Comparison of ENCODE assay signal across 8 cellular contexts in the genomic region with DNA sequence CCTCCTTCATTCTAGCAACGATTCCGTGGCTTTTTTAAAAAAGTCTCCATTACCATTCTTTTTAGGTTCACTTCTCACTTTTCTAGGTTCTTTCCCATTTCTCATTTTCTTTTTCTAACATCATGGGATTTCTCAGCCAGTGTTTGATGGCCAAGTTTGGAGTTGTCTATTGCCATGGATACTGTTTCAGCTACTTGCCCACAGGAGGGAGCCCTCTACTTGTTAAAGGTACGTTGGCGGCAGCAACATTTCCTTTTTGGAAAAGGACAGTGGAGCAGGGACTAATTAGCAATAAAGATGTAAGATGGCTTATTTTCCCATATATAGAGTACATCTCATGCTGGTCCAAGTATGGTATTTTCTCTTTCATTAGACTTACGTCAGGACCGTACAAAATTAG.
A peak's percentile ranks its signal among the peaks of the same experiment; 100 is the strongest.
DNase-seq lines count a peak whose midpoint lies in the region; ATAC-seq, FAIRE-seq and TF ChIP-seq lines count a peak whose summit lies in the region.

No MANE protein-coding gene starts in this region.

- no peak overlapping the region for H4K91ac ChIP-seq in IMR-90 (ENCODE audit: insufficient read depth, low read depth, low read length)

- no peaks in the 10 kb centered on the region for H3K79me1 ChIP-seq in IMR-90 (ENCODE audit: low read depth in 1 of 2, low read length in 2 of 2)

- dilution Hi-C loops in IMR-90 (cut with HindIII; ENCODE audit: low sequenced_read_pairs, unreplicated experiment) (no loop called here), keratinocyte (cut with MboI; ENCODE audit: extremely low pct_ligation_motif_present, low sequenced_read_pairs) (no loop called here)

- CTCF ChIA-PET in IMR-90 (lab: Yijun Ruan, JAX): no interaction called here

- H2BK5ac ChIP-seq in IMR-90 (ENCODE audit: low read depth, low read length, poor library complexity, severe bottlenecking): no peak overlapping the region

- no peak for TF ChIP-seq POLR2A in IMR-90 (IDR thresholded peaks at IDR 0.05; ENCODE audit: low read depth, low read length)
- TF ChIP-seq POLR2A in GM18505 (IDR thresholded peaks at IDR 0.05; ENCODE audit: borderline replicate concordance, extremely low read depth, insufficient read depth, insufficient read length): no peak

- no peak overlapping the region for H4K8ac ChIP-seq in IMR-90 (ENCODE audit: low read depth in 2 of 2, low read length in 2 of 2)

- in situ Hi-C loops in IMR-90 (cut with MboI; ENCODE audit: low sequenced_read_pairs): no loop called here

- WGBS in IMR-90 (ENCODE audit: extremely low coverage in 2 of 2, insufficient read length in 1 of 2), 2 experiments: no CpG with 5 or more reads among the region's 6 CpGs

- FAIRE-seq in keratinocyte (lab: Jason Lieb, UNC): no peak

- H2AK5ac ChIP-seq in IMR-90 (ENCODE audit: low read depth, low read length): no peak overlapping the region

- H3K4me2 ChIP-seq in IMR-90 (ENCODE audit: low read depth, low read length) (no peak overlapping the region), keratinocyte (ENCODE audit: control insufficient read depth, extremely low read depth, insufficient read depth, low read depth, low read length) (no peak overlapping the region)

- no peaks in the 10 kb centered on the region for H3K9me1 ChIP-seq in IMR-90 (ENCODE audit: insufficient read depth, low read length)
- H3K9me1 ChIP-seq in keratinocyte (ENCODE audit: control insufficient read depth, extremely low read depth, insufficient read depth, low read length): no peaks in the 10 kb centered on the region

- intact Hi-C loops in IMR-90 (cut with micrococcal nuclease): no loop called here

- H3K9me3 ChIP-seq in IMR-90 (ENCODE audit: control insufficient read depth, insufficient read depth, low read length) (peaks cover 2% of the 10 kb centered on the region; the same call in 1 of the 2 replicates), SK-N-MC (ENCODE audit: low read depth, low read length) (no peaks in the 10 kb centered on the region), keratinocyte (ENCODE audit: control insufficient read depth, low read depth, low read length) (no peaks in the 10 kb centered on the region)

- H3K14ac ChIP-seq in IMR-90 (replicated peaks; ENCODE audit: low read depth, low read length): no peak overlapping the region

- DNase-seq in CMK (ENCODE audit: low read depth) (peak; percentile 9), IMR-90 (no peak), SK-N-MC (ENCODE audit: low read depth, low spot score) (peak; percentile 47), keratinocyte (ENCODE audit: low read depth, low spot score) (no peak), NCI-H1436 (lab: John Stamatoyannopoulos, UW) (no peak), mesenteric fat pad (ENCODE audit: low spot score) (no peak)

- H3K27ac ChIP-seq in IMR-90 (ENCODE audit: insufficient read depth, low read length): no peak overlapping the region
- H3K27ac ChIP-seq in SK-N-MC: no peak overlapping the region
- no peak overlapping the region for H3K27ac ChIP-seq in keratinocyte (ENCODE audit: control insufficient read depth, insufficient read depth, low read length)

- TF ChIP-seq CTCF in IMR-90 (conservative IDR thresholded peaks at IDR 0.05; ENCODE audit: low read depth, low read length): peak; percentile 28; the same call in 1 of the 2 replicates
- TF ChIP-seq CTCF in keratinocyte (optimal IDR thresholded peaks at IDR 0.05 in 1 of 3, IDR thresholded peaks at IDR 0.05 in 1 of 3, conservative IDR thresholded peaks at IDR 0.05 in 1 of 3; ENCODE audit: extremely low read depth in 1 of 3, insufficient read depth in 2 of 3, low read length in 3 of 3): peak; percentile 24 to 68 (median 35)

- no peak overlapping the region for H2BK120ac ChIP-seq in IMR-90 (ENCODE audit: low read depth, low read length)

- H3K36me3 ChIP-seq in IMR-90 (ENCODE audit: control insufficient read depth, insufficient read depth, low read length) (no peaks in the 10 kb centered on the region), SK-N-MC (ENCODE audit: insufficient read depth, low read length) (no peaks in the 10 kb centered on the region), keratinocyte (ENCODE audit: control insufficient read depth in 2 of 2, extremely low read depth in 1 of 2, insufficient read depth in 2 of 2, low read length in 2 of 2) (no peaks in the 10 kb centered on the region)

- no peak overlapping the region for H2BK15ac ChIP-seq in IMR-90 (ENCODE audit: low read depth, low read length)

- H3K4me3 ChIP-seq in IMR-90 (ENCODE audit: insufficient read depth, low read depth, low read length) (no peak overlapping the region), SK-N-MC (no peak overlapping the region), keratinocyte (ENCODE audit: control insufficient read depth in 2 of 3, extremely low read depth in 1 of 3, insufficient read depth in 2 of 3, low read depth in 1 of 3, low read length in 3 of 3) (no peak overlapping the region)

- H3K18ac ChIP-seq in IMR-90 (ENCODE audit: low read depth, low read length): no peak overlapping the region

- H3K4me1 ChIP-seq in IMR-90 (ENCODE audit: control insufficient read depth, insufficient read depth, low read length) (no peaks in the 10 kb centered on the region), keratinocyte (ENCODE audit: control insufficient read depth, extremely low read depth, insufficient read depth, low read length) (no peaks in the 10 kb centered on the region)

- H2BK20ac ChIP-seq in IMR-90 (ENCODE audit: low read depth, low read length): no peak overlapping the region

- no peak overlapping the region for H4K5ac ChIP-seq in IMR-90 (ENCODE audit: low read depth, low read length)

- H3K23ac ChIP-seq in IMR-90 (ENCODE audit: low read depth, low read length): no peak overlapping the region

- H2AK9ac ChIP-seq in IMR-90 (replicated peaks; ENCODE audit: low read depth, low read length, poor library complexity): no peak overlapping the region

- 0 out of 2 replicates have a peak, but pooled peaks have one; percentile 34 for TF ChIP-seq RAD21 in IMR-90 (IDR thresholded peaks at IDR 0.05; ENCODE audit: low read length)

- H3K56ac ChIP-seq in IMR-90 (ENCODE audit: extremely low read depth, insufficient read depth, low read length): no peak overlapping the region

- H3K27me3 ChIP-seq in IMR-90 (ENCODE audit: control insufficient read depth, insufficient read depth, low read length) (no peaks in the 10 kb centered on the region), keratinocyte (ENCODE audit: control insufficient read depth, extremely low read depth, insufficient read depth, low read length) (no peaks in the 10 kb centered on the region)

- H3K79me2 ChIP-seq in keratinocyte (ENCODE audit: control insufficient read depth, insufficient read depth, low read length): no peaks in the 10 kb centered on the region

- no TSS peak for BruUV-seq in IMR-90 (replicated peaks; lab: Mats Ljungman, UMichigan)

- H4K20me1 ChIP-seq in IMR-90 (ENCODE audit: insufficient read depth, low read length): no peaks in the 10 kb centered on the region
- no peaks in the 10 kb centered on the region for H4K20me1 ChIP-seq in keratinocyte (ENCODE audit: control insufficient read depth, extremely low read depth, insufficient read depth, low read length)

- H3K9ac ChIP-seq in IMR-90 (ENCODE audit: low read depth, low read length) (no peak overlapping the region), SK-N-MC (ENCODE audit: insufficient read length) (no peak overlapping the region), keratinocyte (ENCODE audit: control insufficient read depth, extremely low read depth, insufficient read depth, low read length) (no peak overlapping the region)

- POLR2A ChIA-PET in IMR-90 (lab: Charles Lee; ENCODE audit: unreplicated experiment): no interaction called here

- no peak overlapping the region for H3K4ac ChIP-seq in IMR-90 (ENCODE audit: low read depth, low read length)

- H2AFZ ChIP-seq in IMR-90 (replicated peaks; ENCODE audit: low read length, poor library complexity) (no peak overlapping the region), keratinocyte (ENCODE audit: control insufficient read depth, low read length) (no peak overlapping the region)

- no peak for ATAC-seq in IMR-90 (ENCODE audit: low read depth)
- no peak for ATAC-seq in GM18505 (IDR thresholded peaks at IDR 0.05; ENCODE audit: unreplicated experiment)
- no peak for ATAC-seq in GM21529 (IDR thresholded peaks at IDR 0.05; ENCODE audit: unreplicated experiment)

TF ChIP-seq in IMR-90, 13 proteins besides CTCF, POLR2A, EP300 and RAD21:
- TF ChIP-seq MAFK (IDR thresholded peaks at IDR 0.05; ENCODE audit: low read depth, low read length) (no peak), MXI1 (IDR thresholded peaks at IDR 0.05; ENCODE audit: borderline replicate concordance, low read depth, low read length) (no peak), CEBPB (IDR thresholded peaks at IDR 0.05; ENCODE audit: low read depth, low read length) (no peak), RCOR1 (IDR thresholded peaks at IDR 0.05; ENCODE audit: insufficient replicate concordance, low read length) (no peak), FOS (IDR thresholded peaks at IDR 0.05; ENCODE audit: low read depth, low read length) (no peak), NFE2L2 (IDR thresholded peaks at IDR 0.05; ENCODE audit: low read depth, low read length) (no peak), BHLHE40 (IDR thresholded peaks at IDR 0.05; ENCODE audit: low read depth, low read length) (no peak), MAZ (IDR thresholded peaks at IDR 0.05; ENCODE audit: borderline replicate concordance, low read depth, low read length) (no peak), SMC3 (IDR thresholded peaks at IDR 0.05; ENCODE audit: low read depth, low read length) (no peak), CHD1 (IDR thresholded peaks at IDR 0.05; ENCODE audit: low read depth, low read length) (no peak)
- TF ChIP-seq, protein P1, sequence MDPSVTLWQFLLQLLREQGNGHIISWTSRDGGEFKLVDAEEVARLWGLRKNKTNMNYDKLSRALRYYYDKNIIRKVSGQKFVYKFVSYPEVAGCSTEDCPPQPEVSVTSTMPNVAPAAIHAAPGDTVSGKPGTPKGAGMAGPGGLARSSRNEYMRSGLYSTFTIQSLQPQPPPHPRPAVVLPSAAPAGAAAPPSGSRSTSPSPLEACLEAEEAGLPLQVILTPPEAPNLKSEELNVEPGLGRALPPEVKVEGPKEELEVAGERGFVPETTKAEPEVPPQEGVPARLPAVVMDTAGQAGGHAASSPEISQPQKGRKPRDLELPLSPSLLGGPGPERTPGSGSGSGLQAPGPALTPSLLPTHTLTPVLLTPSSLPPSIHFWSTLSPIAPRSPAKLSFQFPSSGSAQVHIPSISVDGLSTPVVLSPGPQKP (IDR thresholded peaks at IDR 0.05; ENCODE audit: borderline replicate concordance, low read depth, low read length): no peak
- TF ChIP-seq, protein P2, sequence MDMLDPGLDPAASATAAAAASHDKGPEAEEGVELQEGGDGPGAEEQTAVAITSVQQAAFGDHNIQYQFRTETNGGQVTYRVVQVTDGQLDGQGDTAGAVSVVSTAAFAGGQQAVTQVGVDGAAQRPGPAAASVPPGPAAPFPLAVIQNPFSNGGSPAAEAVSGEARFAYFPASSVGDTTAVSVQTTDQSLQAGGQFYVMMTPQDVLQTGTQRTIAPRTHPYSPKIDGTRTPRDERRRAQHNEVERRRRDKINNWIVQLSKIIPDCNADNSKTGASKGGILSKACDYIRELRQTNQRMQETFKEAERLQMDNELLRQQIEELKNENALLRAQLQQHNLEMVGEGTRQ (IDR thresholded peaks at IDR 0.05; ENCODE audit: low read depth, low read length): no peak
TF ChIP-seq in IMR-90: peak in this region for 0.

Comparison
In these comparisons a context has a peak if more than half of its experiments do, and no peak if none do; other contexts are left out.
1. DNase-seq: peak in CMK (single experiment) and SK-N-MC (single experiment); none in IMR-90 (single experiment), keratinocyte (single experiment), NCI-H1436 (single experiment) and mesenteric fat pad (single experiment).